26 cellular contexts compared by ENCODE assay signal in genomic region chr1:3578433-3578805, GRCh38.
"Had no signal": no experiment of that assay in that cellular context is flagged by ENCODE, and none has a peak within 500 bp of the region (broad histone marks: within the 10 kb centered on the region; RNA-seq: fewer than 3 reads in every experiment).

No MANE protein-coding gene starts in this region.

- H3K27me3 Mint-ChIP-seq: effector memory CD8-positive, alpha-beta T cell; natural killer cell treated with Interleukin-12 subunit alpha and Interleukin-12 subunit beta and Interleukin-15 and Interleukin-18, amount 100 ng/mL, for 72 hours; stimulated activated naive CD8-positive, alpha-beta T cell treated with anti-CD3 and anti-CD28 coated beads, Interleukin-15, amount 100 ng/mL, for 72 hours had no signal

- ATAC-seq: effector memory CD8-positive, alpha-beta T cell; left lobe of liver; mucosa of descending colon; stimulated activated naive CD8-positive, alpha-beta T cell treated with anti-CD3 and anti-CD28 coated beads, Interleukin-15, amount 100 ng/mL, for 72 hours had no signal

- H3K9me3 ChIP-seq: mucosa of descending colon, ovary, psoas muscle, spleen, suprapubic skin, transverse colon, upper lobe of right lung, uterus had no signal

- H3K27me3 ChIP-seq: ovary, transverse colon, upper lobe of right lung, uterus had no signal

- H3K9me3 Mint-ChIP-seq: effector memory CD8-positive, alpha-beta T cell; naive B cell; natural killer cell treated with Interleukin-12 subunit alpha and Interleukin-12 subunit beta and Interleukin-15 and Interleukin-18, amount 100 ng/mL, for 72 hours; neural crest cell; stimulated activated naive CD8-positive, alpha-beta T cell treated with anti-CD3 and anti-CD28 coated beads, Interleukin-15, amount 100 ng/mL, for 72 hours had no signal

- H3K4me3 Mint-ChIP-seq: effector memory CD8-positive, alpha-beta T cell; mesothelial cell of epicardium; natural killer cell treated with Interleukin-12 subunit alpha and Interleukin-12 subunit beta and Interleukin-15 and Interleukin-18, amount 100 ng/mL, for 72 hours; neural crest cell; stimulated activated naive CD8-positive, alpha-beta T cell treated with anti-CD3 and anti-CD28 coated beads, Interleukin-15, amount 100 ng/mL, for 72 hours had no signal

- H3K4me1 Mint-ChIP-seq: stimulated activated naive CD8-positive, alpha-beta T cell treated with anti-CD3 and anti-CD28 coated beads, Interleukin-15, amount 100 ng/mL, for 72 hours had no signal

- H3K36me3 ChIP-seq: ovary, spleen, suprapubic skin, transverse colon, upper lobe of right lung, uterus had no signal

- H3K27ac Mint-ChIP-seq: effector memory CD8-positive, alpha-beta T cell; mesothelial cell of epicardium; naive B cell; natural killer cell treated with Interleukin-12 subunit alpha and Interleukin-12 subunit beta and Interleukin-15 and Interleukin-18, amount 100 ng/mL, for 72 hours; stimulated activated naive CD8-positive, alpha-beta T cell treated with anti-CD3 and anti-CD28 coated beads, Interleukin-15, amount 100 ng/mL, for 72 hours had no signal

- H3K4me1 ChIP-seq: psoas muscle, suprapubic skin, transverse colon, uterus had no signal

- H3K4me3 ChIP-seq: mucosa of descending colon, ovary, psoas muscle, skin epidermis, spleen, suprapubic skin, transverse colon, upper lobe of right lung, uterus had no signal

- DNase-seq: cortex of kidney; effector memory CD8-positive, alpha-beta T cell; erythroblast; head of caudate nucleus; kidney; mesenchymal stem cell; mucosa of descending colon; naive B cell; occipital lobe; ovary; posterior cingulate gyrus; psoas muscle; right cardiac atrium; spleen; stimulated activated CD4-positive, alpha-beta T cell treated with anti-CD3 and anti-CD28 coated beads, Interleukin-4, amount 100 ng/mL, for 4 hours; stimulated activated naive CD4-positive, alpha-beta T cell; stimulated activated naive CD8-positive, alpha-beta T cell treated with anti-CD3 and anti-CD28 coated beads, Interleukin-15, amount 100 ng/mL, for 72 hours; transverse colon; upper lobe of right lung; uterus had no signal

- H3K36me3 Mint-ChIP-seq: naive B cell; natural killer cell treated with Interleukin-12 subunit alpha and Interleukin-12 subunit beta and Interleukin-15 and Interleukin-18, amount 100 ng/mL, for 72 hours had no signal

- H3K27ac ChIP-seq: ovary, psoas muscle, skin epidermis, spleen, suprapubic skin, transverse colon, upper lobe of right lung, uterus had no signal
